ENCODE assay signal across 11 cellular contexts in the genomic region with DNA sequence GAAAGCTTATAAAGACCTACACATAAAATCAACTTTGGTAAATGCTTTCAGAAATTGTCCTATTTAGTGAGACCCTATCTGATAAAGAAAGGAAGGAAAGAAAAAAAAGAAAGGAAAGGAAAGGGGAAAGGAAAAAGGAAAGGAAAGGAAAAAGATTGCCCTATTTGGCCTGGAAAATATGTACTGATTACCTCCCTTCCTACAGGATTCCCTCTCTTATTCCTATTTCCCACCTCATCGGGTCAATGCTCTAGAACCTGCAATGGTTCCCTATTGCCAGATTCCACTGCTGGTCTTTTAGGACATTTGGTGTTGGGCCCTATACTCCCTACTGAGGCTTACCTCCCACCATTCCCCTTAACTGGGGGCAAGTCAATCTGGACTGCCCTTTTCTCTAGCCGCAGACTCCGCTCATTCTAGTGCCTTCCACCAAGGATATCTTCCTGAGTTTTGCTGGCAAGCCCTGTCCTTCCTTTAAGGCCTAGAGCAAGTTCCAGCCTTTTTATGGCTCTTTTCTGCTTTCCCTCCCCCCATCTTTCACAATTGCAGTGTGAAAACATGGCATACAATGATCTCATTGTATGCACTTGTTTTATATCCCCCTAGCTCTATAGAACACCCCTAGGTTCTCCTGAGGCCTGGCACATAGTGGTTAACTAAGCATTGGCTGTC. TPM values are rescaled to one million over a fixed set of nuclear protein-coding genes. Genes with fewer than 3 reads are reported as not detected.
A peak's percentile ranks its signal among the peaks of the same experiment; 100 is the strongest.
DNase-seq lines count a peak whose midpoint lies in the region; ATAC-seq, FAIRE-seq and TF ChIP-seq lines count a peak whose summit lies in the region.
"Had no signal": no experiment of that assay in that cellular context is flagged by ENCODE, and none has a peak within 500 bp of the region (broad histone marks: within the 10 kb centered on the region; RNA-seq: fewer than 3 reads in every experiment).

No MANE protein-coding gene starts in this region.

- H3K27me3 Mint-ChIP-seq in astrocyte (ENCODE audit: low read depth, unreplicated experiment) (no peaks in the 10 kb centered on the region), mesothelial cell of epicardium (ENCODE audit: low read depth) (no peaks in the 10 kb centered on the region)
- H3K27me3 Mint-ChIP-seq: IgD-negative memory B cell had no signal

- DNase-seq in right atrium auricular region (ENCODE audit: low spot score) (no peak), Right ventricle myocardium superior (no peak), astrocyte (ENCODE audit: low read depth) (no peak), mesothelial cell of epicardium (ENCODE audit: low spot score in 2 of 2, unreplicated experiment in 2 of 2) (no peak), 8988T (no peak), urothelium cell line (ENCODE audit: low spot score) (no peak), NCI-H510A treated with DMSO at 0.1 percent for 48 hours (lab: John Stamatoyannopoulos, UW) (no peak), anterior cingulate cortex (lab: John Stamatoyannopoulos, UW) (no peak)
- DNase-seq: effector CD8-positive, alpha-beta T cell; NCI-H82 had no signal

- H3K9me3 Mint-ChIP-seq in astrocyte (ENCODE audit: unreplicated experiment) = no peaks in the 10 kb centered on the region
- H3K9me3 Mint-ChIP-seq in mesothelial cell of epicardium = no peaks in the 10 kb centered on the region
- H3K9me3 Mint-ChIP-seq: IgD-negative memory B cell had no signal

- FAIRE-seq in astrocyte (lab: Jason Lieb, UNC) = no peak
- no peak for FAIRE-seq in urothelium cell line (lab: Jason Lieb, UNC)

- H3K9ac ChIP-seq in astrocyte (ENCODE audit: low read length) = no peak overlapping the region

- H3K9me3 ChIP-seq in right atrium auricular region (no peaks in the 10 kb centered on the region), astrocyte (ENCODE audit: insufficient read depth, low read depth, low read length) (no peaks in the 10 kb centered on the region)

- H2AFZ ChIP-seq in astrocyte (ENCODE audit: low read depth, low read length) = no peak overlapping the region

- no peaks in the 10 kb centered on the region for H3K27me3 ChIP-seq in right atrium auricular region
- H3K27me3 ChIP-seq in astrocyte (ENCODE audit: insufficient read depth, low read length) = no peaks in the 10 kb centered on the region

- H3K27ac ChIP-seq in right atrium auricular region = peak overlapping the region; percentile 17 to 99
- no peak overlapping the region for H3K27ac ChIP-seq in astrocyte (ENCODE audit: low read depth, low read length)

- H3K4me1 Mint-ChIP-seq in astrocyte (ENCODE audit: low read depth, unreplicated experiment) = peaks cover 11% of the 10 kb centered on the region
- peaks cover 24% of the 10 kb centered on the region for H3K4me1 Mint-ChIP-seq in mesothelial cell of epicardium

- peaks cover 9% of the 10 kb centered on the region for H3K79me2 ChIP-seq in astrocyte (ENCODE audit: insufficient read depth, low read length)

- ATAC-seq in Right ventricle myocardium superior (ENCODE audit: poor library complexity) = no peak

- H3K27ac Mint-ChIP-seq in astrocyte (ENCODE audit: unreplicated experiment) = peak overlapping the region; percentile 67
- H3K27ac Mint-ChIP-seq in mesothelial cell of epicardium = peak overlapping the region; percentile 51

- H3K4me1 ChIP-seq in right atrium auricular region = peaks cover 0 to 26% of the 10 kb centered on the region in 2 donors
- H3K4me1 ChIP-seq in astrocyte (ENCODE audit: insufficient read depth, low read length) = peaks cover 17% of the 10 kb centered on the region

- H3K36me3 Mint-ChIP-seq in astrocyte (ENCODE audit: low read depth, unreplicated experiment) (peaks cover 18% of the 10 kb centered on the region), mesothelial cell of epicardium (peaks cover 8% of the 10 kb centered on the region)

- TF ChIP-seq CTCF in right atrium auricular region (IDR thresholded peaks at IDR 0.05) = no peak
- no peak for TF ChIP-seq CTCF in astrocyte (IDR thresholded peaks at IDR 0.05; ENCODE audit: insufficient read depth, low read depth, low read length)
- TF ChIP-seq CTCF in mesothelial cell of epicardium (IDR thresholded peaks at IDR 0.05; ENCODE audit: unreplicated experiment) = no peak

- H3K4me3 ChIP-seq in right atrium auricular region (no peak overlapping the region), astrocyte (ENCODE audit: insufficient read depth, low read depth, low read length) (no peak overlapping the region)

- H3K4me2 ChIP-seq in astrocyte (ENCODE audit: low read length) = no peak overlapping the region

- peaks cover 27% of the 10 kb centered on the region for H4K20me1 ChIP-seq in astrocyte (ENCODE audit: insufficient read depth, low read length)

- H3K4me3 Mint-ChIP-seq in astrocyte (ENCODE audit: unreplicated experiment) = peak overlapping the region; percentile 48
- H3K4me3 Mint-ChIP-seq in mesothelial cell of epicardium = no peak overlapping the region

- intact Hi-C loops in Right ventricle myocardium superior (cut with DNase I) = loop anchor here (10.0 kb wide), 1 partner anchor 47 kb away; no protein-coding TSS in a partner anchor

- H3K36me3 ChIP-seq in right atrium auricular region = peaks cover 26% of the 10 kb centered on the region
- no peaks in the 10 kb centered on the region for H3K36me3 ChIP-seq in astrocyte (ENCODE audit: insufficient read depth, low read length)

RNA-seq across cellular contexts. Expression of gene DDIT4, which starts 4.4 kb away (rescaled TPM):
- total RNA-seq in right atrium auricular region (100 to 1,000 TPM; 100 to 136 TPM), Right ventricle myocardium superior (54.8 TPM), astrocyte (244 and 313 TPM in 2 replicates), mesothelial cell of epicardium (61.6 to 62.5 TPM (median 61.9 TPM) in 3 replicates)
